Comparison of ENCODE assay signal across 20 cellular contexts in genomic region chr5:163456029-163456589, GRCh38. TPM values are rescaled to one million over a fixed set of nuclear protein-coding genes. Genes with fewer than 3 reads are reported as not detected.
DNase-seq lines count a peak whose midpoint lies in the region; ATAC-seq and TF ChIP-seq lines count a peak whose summit lies in the region.
"Had no signal": no experiment of that assay in that cellular context is flagged by ENCODE, and none has a peak within 500 bp of the region (broad histone marks: within the 10 kb centered on the region; RNA-seq: fewer than 3 reads in every experiment).

No MANE protein-coding gene starts in this region.

- H3K27me3 Mint-ChIP-seq in activated CD4-positive, alpha-beta memory T cell treated with anti-CD3 and anti-CD28 coated beads, Interleukin-2, amount 10 ng/mL, durations not matched to agents 7 days and 5 days: no peaks in the 10 kb centered on the region

- H3K27ac ChIP-seq in ACC112 (ENCODE audit: low read depth, low read length): no peak overlapping the region
- H3K27ac ChIP-seq in DOHH2 (ENCODE audit: low read depth, low read length): no peak overlapping the region
- no peak overlapping the region for H3K27ac ChIP-seq in A673 (ENCODE audit: low read depth, low read length, poor library complexity, severe bottlenecking)
- H3K27ac ChIP-seq: ascending aorta, epithelial cell of prostate, KMS-11, prostate gland, RWPE1, uterus had no signal

- intact Hi-C loops in A673 (cut with micrococcal nuclease; ENCODE audit: unreplicated experiment): no loop called here

- no peak overlapping the region for H3K4me3 Mint-ChIP-seq in activated CD4-positive, alpha-beta memory T cell treated with anti-CD3 and anti-CD28 coated beads, Interleukin-2, amount 10 ng/mL, durations not matched to agents 7 days and 5 days
- H3K4me3 Mint-ChIP-seq: activated naive CD4-positive, alpha-beta T cell treated with anti-CD3 and anti-CD28 coated beads, Interleukin-2, amount 10 ng/mL, durations not matched to agents 7 days and 5 days had no signal

- H3K4me3 ChIP-seq in ACC112 (ENCODE audit: low read depth, low read length) (peak overlapping the region; percentile 9; the same call in 1 of the 2 replicates), DOHH2 (ENCODE audit: low read length) (no peak overlapping the region), A673 (ENCODE audit: low read depth, low read length, poor library complexity, severe bottlenecking) (no peak overlapping the region)
- H3K4me3 ChIP-seq: ascending aorta, prostate gland, uterus had no signal

- H3K36me3 ChIP-seq in ACC112 (ENCODE audit: insufficient read depth, low read length) (no peaks in the 10 kb centered on the region; the same call in 1 of the 2 replicates), DOHH2 (ENCODE audit: control insufficient read depth, low read length) (peaks cover 72% of the 10 kb centered on the region), A673 (ENCODE audit: insufficient read depth, low read length, poor library complexity, severe bottlenecking) (peaks cover 50% of the 10 kb centered on the region)
- H3K36me3 ChIP-seq: prostate gland, uterus had no signal

- H3F3A ChIP-seq in DOHH2 (ENCODE audit: control insufficient read depth, insufficient read depth): peaks cover 28% of the 10 kb centered on the region

- H3K36me3 Mint-ChIP-seq in activated CD4-positive, alpha-beta memory T cell treated with anti-CD3 and anti-CD28 coated beads, Interleukin-2, amount 10 ng/mL, durations not matched to agents 7 days and 5 days (ENCODE audit: low read depth): peaks cover 60% of the 10 kb centered on the region

- H3K4me1 ChIP-seq in ACC112 (ENCODE audit: control insufficient read depth, insufficient read depth, low read length, unreplicated experiment) (peaks cover 8% of the 10 kb centered on the region), DOHH2 (ENCODE audit: control insufficient read depth, low read length) (peaks cover 15% of the 10 kb centered on the region), A673 (ENCODE audit: insufficient read depth, low read length, poor library complexity, severe bottlenecking) (peaks cover 14% of the 10 kb centered on the region)
- H3K4me1 ChIP-seq: prostate gland had no signal

- peak overlapping the region; percentile 42 for H3K27ac Mint-ChIP-seq in activated CD4-positive, alpha-beta memory T cell treated with anti-CD3 and anti-CD28 coated beads, Interleukin-2, amount 10 ng/mL, durations not matched to agents 7 days and 5 days
- H3K27ac Mint-ChIP-seq: activated naive CD4-positive, alpha-beta T cell treated with anti-CD3 and anti-CD28 coated beads, Interleukin-2, amount 10 ng/mL, durations not matched to agents 7 days and 5 days had no signal

- ATAC-seq in HG03442 (IDR thresholded peaks at IDR 0.05; ENCODE audit: unreplicated experiment): no peak
- ATAC-seq: left lobe of liver had no signal

- no peak for DNase-seq in activated CD4-positive, alpha-beta memory T cell treated with anti-CD3 and anti-CD28 coated beads, Interleukin-2, amount 10 ng/mL, durations not matched to agents 7 days and 5 days
- DNase-seq in iris pigment epithelial cell (ENCODE audit: low read depth) (peak; percentile 37), A673 (ENCODE audit: low spot score) (no peak)
- DNase-seq in activated naive CD4-positive, alpha-beta T cell treated with Interleukin-2 at 50 U/mL for 16 hours: no peak
- DNase-seq: activated naive CD4-positive, alpha-beta T cell treated with anti-CD3 and anti-CD28 coated beads, Interleukin-2, amount 10 ng/mL, durations not matched to agents 7 days and 5 days; central memory CD4-positive, alpha-beta T cell; DMS53; NCI-H1694 treated with DMSO at 0.1 percent for 48 hours; NCI-H2171 treated with DMSO at 0.1 percent for 48 hours; NCI-H526 treated with DMSO at 0.1 percent for 48 hours; uterus had no signal

- H3K9me2 ChIP-seq in DOHH2 (replicated peaks; ENCODE audit: control insufficient read depth, low read length): no peaks in the 10 kb centered on the region

- BruUV-seq in A673 (replicated peaks; lab: Mats Ljungman, UMichigan): no TSS peak

- H3K4me1 Mint-ChIP-seq in activated CD4-positive, alpha-beta memory T cell treated with anti-CD3 and anti-CD28 coated beads, Interleukin-2, amount 10 ng/mL, durations not matched to agents 7 days and 5 days: peaks cover 30% of the 10 kb centered on the region

- H3K9me3 ChIP-seq in DOHH2 (ENCODE audit: control insufficient read depth, insufficient read depth, low read length) (no peaks in the 10 kb centered on the region), A673 (ENCODE audit: low read depth, low read length, poor library complexity, severe bottlenecking) (no peaks in the 10 kb centered on the region)
- H3K9me3 ChIP-seq: ascending aorta, prostate gland, uterus had no signal

- H3K27me3 ChIP-seq in ACC112 (ENCODE audit: insufficient read depth, low read length) (no peaks in the 10 kb centered on the region), DOHH2 (ENCODE audit: control insufficient read depth, low read length) (no peaks in the 10 kb centered on the region), A673 (replicated peaks; ENCODE audit: insufficient read depth, low read depth, low read length, poor library complexity) (no peaks in the 10 kb centered on the region)
- H3K27me3 ChIP-seq: ascending aorta, uterus had no signal

- no peaks in the 10 kb centered on the region for H3K9me3 Mint-ChIP-seq in activated CD4-positive, alpha-beta memory T cell treated with anti-CD3 and anti-CD28 coated beads, Interleukin-2, amount 10 ng/mL, durations not matched to agents 7 days and 5 days
- H3K9me3 Mint-ChIP-seq: activated naive CD4-positive, alpha-beta T cell treated with anti-CD3 and anti-CD28 coated beads, Interleukin-2, amount 10 ng/mL, durations not matched to agents 7 days and 5 days had no signal

- H3K79me2 ChIP-seq in ACC112 (ENCODE audit: control insufficient read depth, insufficient read depth, low read length, unreplicated experiment) (peaks cover 27% of the 10 kb centered on the region), DOHH2 (ENCODE audit: control insufficient read depth, low read length) (peaks cover 63% of the 10 kb centered on the region)

- CTCF ChIA-PET in activated CD4-positive, alpha-beta memory T cell treated with anti-CD3 and anti-CD28 coated beads, Interleukin-2, amount 10 ng/mL, durations not matched to agents 7 days and 5 days (lab: Charles Lee): interaction anchor here (0.9 kb wide), 1 partner anchor 18 kb away, joined by 3 read pairs; the partner anchor contains the start of gene CCNG1
- CTCF ChIA-PET in A673 (lab: Charles Lee): no interaction called here

- TF ChIP-seq CTCF in DOHH2 (IDR thresholded peaks at IDR 0.05; ENCODE audit: low read depth, low read length, poor library complexity, severe bottlenecking): no peak
- no peak for TF ChIP-seq CTCF in A673 (conservative IDR thresholded peaks at IDR 0.05; ENCODE audit: low read depth, low read length)

- H2AFZ ChIP-seq in ACC112 (ENCODE audit: low read length, unreplicated experiment): no peak overlapping the region

- 0 out of 2 replicates have a peak overlapping the region, but pooled peaks have one; percentile 9 for H3K4me2 ChIP-seq in DOHH2 (ENCODE audit: low read length)
- H3K4me2 ChIP-seq: KMS-11 had no signal

- POLR2A ChIA-PET in activated CD4-positive, alpha-beta memory T cell treated with anti-CD3 and anti-CD28 coated beads, Interleukin-2, amount 10 ng/mL, durations not matched to agents 7 days and 5 days (lab: Charles Lee): interaction anchor here (9.6 kb wide), 1 partner anchor 15 kb away, joined by 385 read pairs; the partner anchor contains the start of gene CCNG1
- POLR2A ChIA-PET in A673 (lab: Charles Lee; ENCODE audit: low non-redundant PET): no interaction called here

- H4K20me1 ChIP-seq in DOHH2 (ENCODE audit: control insufficient read depth, insufficient read depth, low read depth, low read length): no peaks in the 10 kb centered on the region

RNA-seq across cellular contexts. Expression of gene NUDCD2, which starts 3.8 kb away (rescaled TPM):
- total RNA-seq in activated CD4-positive, alpha-beta memory T cell treated with anti-CD3 and anti-CD28 coated beads, Interleukin-2, amount 10 ng/mL, durations not matched to agents 7 days and 5 days: 10 to 100 TPM; 36.0 to 39.3 TPM
- 53.2 and 67.2 TPM in 2 replicates for total RNA-seq in A673 (2021)

RNA-seq across cellular contexts. Expression of gene HMMR, which starts 4.3 kb away (rescaled TPM):
- 10 to 100 TPM; 74.7 to 75.7 TPM for total RNA-seq in activated CD4-positive, alpha-beta memory T cell treated with anti-CD3 and anti-CD28 coated beads, Interleukin-2, amount 10 ng/mL, durations not matched to agents 7 days and 5 days
- total RNA-seq in A673 (2021): 57.6 and 64.8 TPM in 2 replicates
- total RNA-seq: ascending aorta had no signal

RNA-seq across cellular contexts. Expression of gene CCNG1, which starts 18.7 kb away (rescaled TPM):
- total RNA-seq in activated CD4-positive, alpha-beta memory T cell treated with anti-CD3 and anti-CD28 coated beads, Interleukin-2, amount 10 ng/mL, durations not matched to agents 7 days and 5 days: 100 to 1,000 TPM; 143 to 154 TPM
- 130 and 151 TPM in 2 replicates for total RNA-seq in A673 (2021)

RNA-seq across cellular contexts. Expression of gene MAT2B, which starts 49.3 kb away (rescaled TPM):
- total RNA-seq in activated CD4-positive, alpha-beta memory T cell treated with anti-CD3 and anti-CD28 coated beads, Interleukin-2, amount 10 ng/mL, durations not matched to agents 7 days and 5 days: 100 to 1,000 TPM; 112 to 119 TPM
- 49.9 and 50.3 TPM in 2 replicates for total RNA-seq in A673 (2021)
